19 cellular contexts compared by ENCODE assay signal in genomic region chr7:79911420-79911819, GRCh38.
A peak's percentile ranks its signal among the peaks of the same experiment; 100 is the strongest.
DNase-seq lines count a peak whose midpoint lies in the region; ATAC-seq and TF ChIP-seq lines count a peak whose summit lies in the region.
"Had no signal": no experiment of that assay in that cellular context is flagged by ENCODE, and none has a peak within 500 bp of the region (broad histone marks: within the 10 kb centered on the region; RNA-seq: fewer than 3 reads in every experiment).

No MANE protein-coding gene starts in this region.

- DNase-seq in activated T-cell treated with anti-CD3 and anti-CD28 coated beads, Interleukin-2, amount 50 U/mL, for 4 hours, result no peak
- no peak for DNase-seq in activated T-cell treated with anti-CD3 and anti-CD28 coated beads, Interleukin-2, amount 50 U/mL, for 48 hours
- DNase-seq in CD4-positive, CD25-positive, alpha-beta regulatory T cell, result peak in 2 of 3 donors; percentile 10 to 61
- DNase-seq in activated naive CD8-positive, alpha-beta T cell treated with anti-CD3 and anti-CD28 coated beads, Interleukin-2, amount 10 ng/mL, durations not matched to agents 7 days and 5 days, result no peak
- no peak for DNase-seq in stimulated activated CD4-positive, alpha-beta T cell treated with anti-CD3 and anti-CD28 coated beads, Interleukin-4, amount 100 ng/mL, for 1 hour
- no peak for DNase-seq in right lobe of liver
- DNase-seq: GDM1, GM23248, NCI-H1092 treated with DMSO at 0.1 percent for 48 hours, NCI-H2081, NCI-H2171 treated with DMSO at 0.1 percent for 48 hours, NCI-H446 treated with DMSO at 0.1 percent for 48 hours, NCI-H69, Peyer's patch had no signal

- no peak overlapping the region for H3K4me3 ChIP-seq in CD4-positive, CD25-positive, alpha-beta regulatory T cell (ENCODE audit: low read depth, low read length)
- H3K4me3 ChIP-seq in Loucy (ENCODE audit: low read length, poor library complexity, severe bottlenecking), result peak overlapping the region; percentile 56
- H3K4me3 ChIP-seq in right lobe of liver, result no peak overlapping the region
- H3K4me3 ChIP-seq: A549, GM23248, Peyer's patch had no signal

- no peak for ATAC-seq in activated T-cell treated with anti-CD3 and anti-CD28 coated beads, Interleukin-2, amount 50 U/mL, for 4 hours
- peak; percentile 52 to 54 for ATAC-seq in CD4-positive, CD25-positive, alpha-beta regulatory T cell (ENCODE audit: low read depth in 2 of 2)
- peak; percentile 25 for ATAC-seq in activated naive CD8-positive, alpha-beta T cell treated with anti-CD3 and anti-CD28 coated beads, Interleukin-2, amount 10 ng/mL, durations not matched to agents 7 days and 5 days (ENCODE audit: low read depth)
- ATAC-seq in HG02798 (IDR thresholded peaks at IDR 0.05; ENCODE audit: poor library complexity, unreplicated experiment), result no peak
- ATAC-seq in right lobe of liver, result no peak
- ATAC-seq: A549, HCT116, Right ventricle myocardium inferior had no signal

- H3K4me1 Mint-ChIP-seq in activated T-cell treated with anti-CD3 and anti-CD28 coated beads, Interleukin-2, amount 50 U/mL, for 4 hours (ENCODE audit: low read depth), result peaks cover 20% of the 10 kb centered on the region
- H3K4me1 Mint-ChIP-seq in CD4-positive, CD25-positive, alpha-beta regulatory T cell, result peaks cover 0 to 55% (median 7%) of the 10 kb centered on the region in 4 donors
- H3K4me1 Mint-ChIP-seq in activated naive CD8-positive, alpha-beta T cell treated with anti-CD3 and anti-CD28 coated beads, Interleukin-2, amount 10 ng/mL, durations not matched to agents 7 days and 5 days, result peaks cover 44% of the 10 kb centered on the region

- POLR2A ChIA-PET in activated naive CD8-positive, alpha-beta T cell treated with anti-CD3 and anti-CD28 coated beads, Interleukin-2, amount 10 ng/mL, durations not matched to agents 7 days and 5 days (lab: Charles Lee), result interaction anchor here (1.3 kb wide), 1 partner anchor 65 kb away, joined by 4 read pairs; no protein-coding TSS in a partner anchor

- no peaks in the 10 kb centered on the region for H3K79me2 ChIP-seq in Loucy (ENCODE audit: insufficient read depth, low read length)

- H4K20me1 ChIP-seq in Loucy (ENCODE audit: insufficient read depth, low read length, poor library complexity, severe bottlenecking), result no peaks in the 10 kb centered on the region

- H3K9me3 ChIP-seq in CD4-positive, CD25-positive, alpha-beta regulatory T cell (ENCODE audit: control insufficient read depth in 2 of 2, low read length in 2 of 2), result no peaks in the 10 kb centered on the region
- H3K9me3 ChIP-seq in Loucy (ENCODE audit: insufficient read depth, low read depth, low read length) (peaks cover 7% of the 10 kb centered on the region; the same call in 1 of the 2 replicates), right lobe of liver (no peaks in the 10 kb centered on the region)
- H3K9me3 ChIP-seq: A549, Peyer's patch had no signal

- H3K36me3 ChIP-seq in CD4-positive, CD25-positive, alpha-beta regulatory T cell (ENCODE audit: control insufficient read depth, insufficient read depth, low read length), result no peaks in the 10 kb centered on the region
- H3K36me3 ChIP-seq in Loucy (ENCODE audit: insufficient read depth, low read length) (no peaks in the 10 kb centered on the region), right lobe of liver (no peaks in the 10 kb centered on the region)
- H3K36me3 ChIP-seq: Peyer's patch had no signal

- H3K4me2 ChIP-seq in Loucy (ENCODE audit: low read depth, low read length, poor library complexity, severe bottlenecking), result peak overlapping the region; percentile 81
- H3K4me2 ChIP-seq: A549 had no signal

- H3K27ac ChIP-seq in CD4-positive, CD25-positive, alpha-beta regulatory T cell (ENCODE audit: insufficient read depth, low read length, poor library complexity, severe bottlenecking), result no peak overlapping the region
- no peak overlapping the region for H3K27ac ChIP-seq in right lobe of liver
- H3K27ac ChIP-seq: A549, GM23248, Peyer's patch had no signal

- WGBS in right lobe of liver (ENCODE audit: insufficient coverage, low coverage, low lambda C conversion rate, missing lambda C conversion rate), result 51% methylated on average over 3 of the region's 3 CpGs

- H3F3A ChIP-seq in Loucy (ENCODE audit: low read depth), result peaks cover 11% of the 10 kb centered on the region; the same call in 1 of the 2 replicates

- no peaks in the 10 kb centered on the region for H3K9me2 ChIP-seq in Loucy (replicated peaks; ENCODE audit: low read depth, low read length)

- peak overlapping the region; percentile 4 for H2AFZ ChIP-seq in Loucy (ENCODE audit: low read length)
- H2AFZ ChIP-seq: GM23248 had no signal

- no peaks in the 10 kb centered on the region for H3K36me3 Mint-ChIP-seq in activated T-cell treated with anti-CD3 and anti-CD28 coated beads, Interleukin-2, amount 50 U/mL, for 4 hours (ENCODE audit: insufficient read depth)
- peaks cover 3% of the 10 kb centered on the region for H3K36me3 Mint-ChIP-seq in CD4-positive, CD25-positive, alpha-beta regulatory T cell
- H3K36me3 Mint-ChIP-seq in activated naive CD8-positive, alpha-beta T cell treated with anti-CD3 and anti-CD28 coated beads, Interleukin-2, amount 10 ng/mL, durations not matched to agents 7 days and 5 days, result peaks cover 9% of the 10 kb centered on the region

- H3K4me1 ChIP-seq in CD4-positive, CD25-positive, alpha-beta regulatory T cell (ENCODE audit: control insufficient read depth, insufficient read depth, low read length, poor library complexity, severe bottlenecking), result no peaks in the 10 kb centered on the region
- H3K4me1 ChIP-seq in Loucy (ENCODE audit: insufficient read depth, low read length, poor library complexity, severe bottlenecking) (peaks cover 52% of the 10 kb centered on the region), right lobe of liver (no peaks in the 10 kb centered on the region)
- H3K4me1 ChIP-seq: A549, Peyer's patch had no signal

- peaks cover 10% of the 10 kb centered on the region for H3K9me3 Mint-ChIP-seq in activated T-cell treated with anti-CD3 and anti-CD28 coated beads, Interleukin-2, amount 50 U/mL, for 4 hours
- H3K9me3 Mint-ChIP-seq in CD4-positive, CD25-positive, alpha-beta regulatory T cell, result peaks cover 1 to 8% (median 6%) of the 10 kb centered on the region in 7 donors
- H3K9me3 Mint-ChIP-seq in activated naive CD8-positive, alpha-beta T cell treated with anti-CD3 and anti-CD28 coated beads, Interleukin-2, amount 10 ng/mL, durations not matched to agents 7 days and 5 days, result no peaks in the 10 kb centered on the region

- peak overlapping the region; percentile 47 for H3K9ac ChIP-seq in Loucy (ENCODE audit: low read depth, low read length, poor library complexity, severe bottlenecking)
- H3K9ac ChIP-seq: GM23248 had no signal

- intact Hi-C loops in right lobe of liver (cut with DNase I), result no loop called here

- peak overlapping the region; percentile 37 to 83 (median 47) for H3K27ac Mint-ChIP-seq in CD4-positive, CD25-positive, alpha-beta regulatory T cell
- peak overlapping the region; percentile 86 for H3K27ac Mint-ChIP-seq in activated naive CD8-positive, alpha-beta T cell treated with anti-CD3 and anti-CD28 coated beads, Interleukin-2, amount 10 ng/mL, durations not matched to agents 7 days and 5 days

- H3K27me3 ChIP-seq in CD4-positive, CD25-positive, alpha-beta regulatory T cell (ENCODE audit: control insufficient read depth, insufficient read depth, low read length), result no peaks in the 10 kb centered on the region
- no peaks in the 10 kb centered on the region for H3K27me3 ChIP-seq in Loucy (ENCODE audit: insufficient read depth, low read length, poor library complexity, severe bottlenecking)
- H3K27me3 ChIP-seq in right lobe of liver, result no peaks in the 10 kb centered on the region
- H3K27me3 ChIP-seq: Peyer's patch had no signal

- TF ChIP-seq POLR2A in right lobe of liver (IDR thresholded peaks at IDR 0.05), result no peak

- no peaks in the 10 kb centered on the region for H3K27me3 Mint-ChIP-seq in activated T-cell treated with anti-CD3 and anti-CD28 coated beads, Interleukin-2, amount 50 U/mL, for 4 hours (ENCODE audit: low read depth)
- H3K27me3 Mint-ChIP-seq in CD4-positive, CD25-positive, alpha-beta regulatory T cell, result no peaks in the 10 kb centered on the region
- peaks cover 5% of the 10 kb centered on the region for H3K27me3 Mint-ChIP-seq in activated naive CD8-positive, alpha-beta T cell treated with anti-CD3 and anti-CD28 coated beads, Interleukin-2, amount 10 ng/mL, durations not matched to agents 7 days and 5 days

- H3K4me3 Mint-ChIP-seq in activated T-cell treated with anti-CD3 and anti-CD28 coated beads, Interleukin-2, amount 50 U/mL, for 4 hours, result peak overlapping the region; percentile 29
- H3K4me3 Mint-ChIP-seq in CD4-positive, CD25-positive, alpha-beta regulatory T cell, result peak overlapping the region in 3 of 4 donors; percentile 48 to 75 (median 57)
- peak overlapping the region; percentile 71 for H3K4me3 Mint-ChIP-seq in activated naive CD8-positive, alpha-beta T cell treated with anti-CD3 and anti-CD28 coated beads, Interleukin-2, amount 10 ng/mL, durations not matched to agents 7 days and 5 days

- TF ChIP-seq CTCF in Loucy (conservative IDR thresholded peaks at IDR 0.05; ENCODE audit: low read length) (no peak), right lobe of liver (IDR thresholded peaks at IDR 0.05) (no peak)

Comparison
In these comparisons a context has a peak if more than half of its experiments do, and no peak if none do; other contexts are left out.
1. ATAC-seq: peak in CD4-positive, CD25-positive, alpha-beta regulatory T cell (2 of 2) and activated naive CD8-positive, alpha-beta T cell treated with anti-CD3 and anti-CD28 coated beads, Interleukin-2, amount 10 ng/mL, durations not matched to agents 7 days and 5 days (single experiment); none in activated T-cell treated with anti-CD3 and anti-CD28 coated beads, Interleukin-2, amount 50 U/mL, for 4 hours (0 of 2), HG02798 (single experiment) and right lobe of liver (0 of 4).
2. DNase-seq: peak in CD4-positive, CD25-positive, alpha-beta regulatory T cell (2 of 3); none in activated T-cell treated with anti-CD3 and anti-CD28 coated beads, Interleukin-2, amount 50 U/mL, for 4 hours (single experiment), activated T-cell treated with anti-CD3 and anti-CD28 coated beads, Interleukin-2, amount 50 U/mL, for 48 hours (0 of 2), activated naive CD8-positive, alpha-beta T cell treated with anti-CD3 and anti-CD28 coated beads, Interleukin-2, amount 10 ng/mL, durations not matched to agents 7 days and 5 days (single experiment), stimulated activated CD4-positive, alpha-beta T cell treated with anti-CD3 and anti-CD28 coated beads, Interleukin-4, amount 100 ng/mL, for 1 hour (single experiment) and right lobe of liver (0 of 3).
3. Peak in every context shown above with its lines, with median percentiles within 50 percentile points of each other: H3K4me3 Mint-ChIP-seq.